In genomic region chr7:141014523-141015395, GRCh38 we compare ENCODE assay signal across 1 cellular context.
TF ChIP-seq lines count a peak whose summit lies in the region.

Gene MRPS33, minus strand, starts transcription at chr7:141014952. Its CDS starts 4,319 bp downstream, at chr7:141010633.

TF ChIP-seq in K562, 482 proteins besides CTCF, POLR2A, EP300 and RAD21 (continued from another document and continues in another):
- TF ChIP-seq UBTF (IDR thresholded peaks at IDR 0.05; ENCODE audit: borderline replicate concordance in 1 of 2, low read depth in 2 of 2, low read length in 2 of 2) (no peak), PHTF2 (CRISPR knock-in tag; IDR thresholded peaks at IDR 0.05) (0 out of 2 replicates have a peak, but pooled peaks have one; percentile 36), BRD9 (IDR thresholded peaks at IDR 0.05; ENCODE audit: low read depth, partially characterized antibody) (no peak), RBM39 (optimal IDR thresholded peaks at IDR 0.05; ENCODE audit: low read depth, low read length) (peak; percentile 94), XRCC5 (IDR thresholded peaks at IDR 0.05; ENCODE audit: low read depth, low read length) (peak; percentile 95), THAP12 (CRISPR knock-in tag; IDR thresholded peaks at IDR 0.05) (peak; percentile 100), FOS (IDR thresholded peaks at IDR 0.05; ENCODE audit: extremely low read depth, insufficient read length) (no peak), BCLAF1 (IDR thresholded peaks at IDR 0.05; ENCODE audit: borderline replicate concordance in 1 of 2, control insufficient read depth in 1 of 2, low read depth in 2 of 2, low read length in 1 of 2) (peak in 1 of 2 experiments; percentile 93; a peak in 1 of 4 replicates), ZNF561 (CRISPR knock-in tag; conservative IDR thresholded peaks at IDR 0.05) (no peak), NR2C2 (CRISPR knock-in tag; IDR thresholded peaks at IDR 0.05) (peak; percentile 85), NR2C2 (tag; IDR thresholded peaks at IDR 0.05) (peak; percentile 96), SMARCA4 (IDR thresholded peaks at IDR 0.05) (no peak), TSHZ1 (CRISPR knock-in tag; IDR thresholded peaks at IDR 0.05) (0 out of 2 replicates have a peak, but pooled peaks have one; percentile 23), POLR3A (IDR thresholded peaks at IDR 0.05; ENCODE audit: borderline replicate concordance, extremely low read depth, insufficient read depth, insufficient read length) (no peak), HDAC2 (IDR thresholded peaks at IDR 0.05) (peak; percentile 90), REST (CRISPR knock-in tag; IDR thresholded peaks at IDR 0.05; ENCODE audit: low read depth) (peak; percentile 67; the same call in 1 of the 2 replicates), KAT2B (IDR thresholded peaks at IDR 0.05; ENCODE audit: low read depth, low read length) (peak; percentile 93), TRIM28 (IDR thresholded peaks at IDR 0.05) (no peak), CHD7 (IDR thresholded peaks at IDR 0.05; ENCODE audit: low read depth, low read length) (peak; percentile 83), SAFB (IDR thresholded peaks at IDR 0.05; ENCODE audit: borderline replicate concordance, low read depth, low read length) (no peak), NR2F6 (CRISPR knock-in tag; IDR thresholded peaks at IDR 0.05) (no peak), CREB3 (tag; conservative IDR thresholded peaks at IDR 0.05; ENCODE audit: low read depth) (0 out of 2 replicates have a peak, but pooled peaks have one; percentile 87)
